Comparison of ENCODE assay signal across 8 cellular contexts in the genomic region with DNA sequence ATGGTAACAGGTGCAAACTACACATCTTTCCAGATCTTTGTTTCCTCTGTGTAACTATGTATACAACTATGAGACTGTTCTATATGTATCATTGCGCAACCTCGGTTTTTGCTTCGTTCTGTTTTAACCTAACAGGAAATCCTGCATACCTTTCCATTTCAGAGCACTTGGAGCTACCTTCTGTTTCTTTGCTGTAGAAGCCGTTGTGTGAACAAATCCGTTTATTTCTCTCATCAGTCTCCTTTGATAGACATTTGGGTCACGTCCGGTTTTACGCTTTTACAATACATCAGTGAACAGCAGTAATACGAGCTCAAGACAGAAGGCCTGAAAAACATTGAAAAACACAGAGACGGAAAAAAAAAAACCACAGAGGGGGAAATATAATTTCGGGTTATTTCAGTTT. TPM values are rescaled to one million over a fixed set of nuclear protein-coding genes. Genes with fewer than 3 reads are reported as not detected.
DNase-seq lines count a peak whose midpoint lies in the region; ATAC-seq and TF ChIP-seq lines count a peak whose summit lies in the region.

No MANE protein-coding gene starts in this region.

- H3K27ac ChIP-seq in PC-9: peak overlapping the region; percentile 79

- TSS peak; percentile 79 for BruUV-seq in PC-9 (replicated peaks; lab: Mats Ljungman, UMichigan)

- ATAC-seq in natural killer cell (peak; percentile 22 to 40 (median 23)), GM18870 (IDR thresholded peaks at IDR 0.05; ENCODE audit: unreplicated experiment) (no peak)

- H3K4me2 ChIP-seq in PC-9: peak overlapping the region; percentile 89

- H2AFZ ChIP-seq in PC-9: peak overlapping the region; percentile 87

- CTCF ChIA-PET in PC-9 (lab: Charles Lee) (interaction anchor here (0.6 kb wide), 1 partner anchor 10 kb away, joined by 8 read pairs; a partner anchor contains a TSS), HEK293T (lab: Yijun Ruan, JAX) (interaction anchor here (0.6 to 0.8 kb wide), 2 partner anchors 10 to 12 kb away, joined by 3 to 4 read pairs; no protein-coding TSS in a partner anchor)

- 0 out of 2 replicates have a peak, but pooled peaks cover 3% of the 10 kb centered on the region for H3K79me2 ChIP-seq in PC-9 (ENCODE audit: low read depth)

- TF ChIP-seq CTCF in PC-9 (conservative IDR thresholded peaks at IDR 0.05) (no peak), natural killer cell (IDR thresholded peaks at IDR 0.05) (no peak)

- H3F3A ChIP-seq in PC-9 (ENCODE audit: insufficient read depth, low read depth): peaks cover 41% of the 10 kb centered on the region

- no peaks in the 10 kb centered on the region for H3K36me3 Mint-ChIP-seq in natural killer cell

- H3K9me3 ChIP-seq in PC-9 (ENCODE audit: insufficient read depth, low read depth): no peaks in the 10 kb centered on the region

- H3K9me3 Mint-ChIP-seq in natural killer cell: no peaks in the 10 kb centered on the region

- H3K27me3 ChIP-seq in PC-9 (ENCODE audit: insufficient read depth, low read depth): no peaks in the 10 kb centered on the region

- no peaks in the 10 kb centered on the region for H4K20me1 ChIP-seq in PC-9 (ENCODE audit: insufficient read depth)

- H3K36me3 ChIP-seq in PC-9 (ENCODE audit: low read depth): no peaks in the 10 kb centered on the region

- H3K4me1 ChIP-seq in PC-9 (replicated peaks; ENCODE audit: insufficient read depth): peaks cover 31% of the 10 kb centered on the region

- peak overlapping the region; percentile 76 for H3K4me3 ChIP-seq in PC-9

- intact Hi-C loops in PC-9 (cut with micrococcal nuclease; ENCODE audit: unreplicated experiment): loop anchor here (5.0 kb wide), 1 partner anchor 261 kb away; a partner anchor contains a TSS
- intact Hi-C loops in natural killer cell (cut with micrococcal nuclease): loop anchor here (1.0 to 5.0 kb wide), 7 partner anchors 10 to 631 kb away; a partner anchor contains a TSS

- no peaks in the 10 kb centered on the region for H3K9me2 ChIP-seq in PC-9 (ENCODE audit: insufficient read depth)

- H3K4me3 Mint-ChIP-seq in natural killer cell: peak overlapping the region; percentile 95

- POLR2A ChIA-PET in PC-9 (lab: Charles Lee; ENCODE audit: unreplicated experiment) (interaction anchor here (0.5 to 0.8 kb wide), 8 partner anchors 10 to 267 kb away, joined by 3 to 43 read pairs (median 5); a partner anchor contains a TSS), HEK293T (lab: Yijun Ruan, JAX) (interaction anchor here (1.5 to 7.1 kb wide), 2 partner anchors 10 to 14 kb away, joined by 20 to 89 read pairs; a partner anchor contains a TSS)

- H3K27me3 Mint-ChIP-seq in natural killer cell (ENCODE audit: low read depth in 2 of 2): no peaks in the 10 kb centered on the region

- H3K27ac Mint-ChIP-seq in natural killer cell: peak overlapping the region; percentile 96 to 98

- peaks cover 49 to 56% of the 10 kb centered on the region in 2 donors for H3K4me1 Mint-ChIP-seq in natural killer cell

- peak in 5 of 6 experiments; percentile 43 to 91 (median 85) for DNase-seq in stimulated activated naive CD4-positive, alpha-beta T cell (lab: John Stamatoyannopoulos, UW)
- DNase-seq in stimulated activated naive CD4-positive, alpha-beta T cell treated with Interleukin-2 at 50 U/mL for 16 hours (lab: John Stamatoyannopoulos, UW): no peak
- DNase-seq in PC-9: peak; percentile 40 to 92
- DNase-seq in dermis microvascular lymphatic vessel endothelial cell (ENCODE audit: low read depth in 2 of 2): peak; percentile 11 to 58
- no peak for DNase-seq in natural killer cell
- DNase-seq in NCI-H446 (lab: John Stamatoyannopoulos, UW): no peak
- no peak for DNase-seq in HEK293T (ENCODE audit: extremely low spot score)

TF ChIP-seq in HEK293T, 16 proteins besides CTCF, POLR2A, EP300 and RAD21:
- TF ChIP-seq NFRKB (IDR thresholded peaks at IDR 0.05) (no peak), ARNT (IDR thresholded peaks at IDR 0.05) (no peak), CTBP1 (IDR thresholded peaks at IDR 0.05; ENCODE audit: borderline replicate concordance) (no peak)

RNA-seq across cellular contexts. Expression of a gene that starts 10.5 kb away (rescaled TPM):
- total RNA-seq in PC-9 (2021) (125 and 146 TPM in 2 replicates), dermis microvascular lymphatic vessel endothelial cell (85.6 and 121 TPM in 2 replicates), natural killer cell (100 to 1,000 TPM in 1 of 3 donors, 10 to 100 TPM in 2; 81.1 to 101 (median 91.1) TPM)

RNA-seq across cellular contexts. Expression of a gene that starts 12.9 kb away (rescaled TPM):
- total RNA-seq in PC-9 (2021) (10.3 and 12.2 TPM in 2 replicates), dermis microvascular lymphatic vessel endothelial cell (6.4 and 9.0 TPM in 2 replicates), natural killer cell (10 to 100 TPM; 21.0 to 30.3 (median 27.1) TPM)

RNA-seq across cellular contexts. Expression of a gene that starts 13.6 kb away (rescaled TPM):
- total RNA-seq in PC-9 (2021): 48.4 and 61.4 TPM in 2 replicates
- 33.1 and 41.7 TPM in 2 replicates for total RNA-seq in dermis microvascular lymphatic vessel endothelial cell
- total RNA-seq in natural killer cell: 10 to 100 TPM; 85.3 to 85.9 (median 85.4) TPM

Comparison
In these comparisons a context has a peak if more than half of its experiments do, and no peak if none do; other contexts are left out.
1. DNase-seq: peak in stimulated activated naive CD4-positive, alpha-beta T cell (5 of 6), PC-9 (2 of 2) and dermis microvascular lymphatic vessel endothelial cell (2 of 2); none in stimulated activated naive CD4-positive, alpha-beta T cell treated with Interleukin-2 at 50 U/mL for 16 hours (single experiment), natural killer cell (single experiment), NCI-H446 (0 of 2) and HEK293T (single experiment).